ENCODE assay signal across 11 cellular contexts in genomic region chr15:83199288-83199687, GRCh38. TPM values are rescaled to one million over a fixed set of nuclear protein-coding genes. Genes with fewer than 3 reads are reported as not detected.
DNase-seq lines count a peak whose midpoint lies in the region; ATAC-seq and TF ChIP-seq lines count a peak whose summit lies in the region.
"Had no signal": no experiment of that assay in that cellular context is flagged by ENCODE, and none has a peak within 500 bp of the region (broad histone marks: within the 10 kb centered on the region; RNA-seq: fewer than 3 reads in every experiment).

No MANE protein-coding gene starts in this region.

- H3K4me1 Mint-ChIP-seq in activated naive CD4-positive, alpha-beta T cell treated with anti-CD3 and anti-CD28 coated beads, Interleukin-2, amount 10 ng/mL, durations not matched to agents 7 days and 5 days, result peaks cover 21% of the 10 kb centered on the region
- H3K4me1 Mint-ChIP-seq in stimulated activated memory B cell treated with anti-CD40 and anti-IgM and Interleukin-4, amounts not matched to agents 10 μg/mL and 1 μg/mL and 100 μg/mL, for 72 hours, result peaks cover 7% of the 10 kb centered on the region
- H3K4me1 Mint-ChIP-seq: memory B cell had no signal

- peaks cover 97% of the 10 kb centered on the region for H3K79me2 ChIP-seq in SK-N-SH (ENCODE audit: insufficient read depth)

- no peaks in the 10 kb centered on the region for H3K9me3 ChIP-seq in SK-N-SH
- H3K9me3 ChIP-seq: body of pancreas, tibial artery had no signal

- no peak overlapping the region for H3K4me2 ChIP-seq in SK-N-SH

- H3K4me3 Mint-ChIP-seq in activated naive CD4-positive, alpha-beta T cell treated with anti-CD3 and anti-CD28 coated beads, Interleukin-2, amount 10 ng/mL, durations not matched to agents 7 days and 5 days, result no peak overlapping the region
- H3K4me3 Mint-ChIP-seq in stimulated activated memory B cell treated with anti-CD40 and anti-IgM and Interleukin-4, amounts not matched to agents 10 μg/mL and 1 μg/mL and 100 μg/mL, for 72 hours, result no peak overlapping the region
- H3K4me3 Mint-ChIP-seq: memory B cell had no signal

- TF ChIP-seq EP300 in SK-N-SH (IDR thresholded peaks at IDR 0.05; ENCODE audit: borderline replicate concordance in 1 of 2, low read depth in 1 of 2, low read length in 1 of 2), result no peak

- no peaks in the 10 kb centered on the region for H3K27me3 ChIP-seq in SK-N-SH (ENCODE audit: insufficient read depth)
- H3K27me3 ChIP-seq: body of pancreas, tibial artery had no signal

- peaks cover 9% of the 10 kb centered on the region for H3F3A ChIP-seq in SK-N-SH (replicated peaks; ENCODE audit: insufficient read depth)

- WGBS in SK-N-SH (ENCODE audit: low lambda C conversion rate), result 86% methylated on average over 1 of the region's 1 CpG

- ATAC-seq in GM21723 (IDR thresholded peaks at IDR 0.05; ENCODE audit: unreplicated experiment) (peak; percentile 84), HG03378 (IDR thresholded peaks at IDR 0.05; ENCODE audit: unreplicated experiment) (peak; percentile 88)
- ATAC-seq in stimulated activated memory B cell treated with anti-CD40 and anti-IgM and Interleukin-4, amounts not matched to agents 10 μg/mL and 1 μg/mL and 100 μg/mL, for 72 hours, result peak; percentile 82
- ATAC-seq: body of pancreas had no signal

- no peak overlapping the region for H3K9ac ChIP-seq in SK-N-SH

- H4K20me1 ChIP-seq in SK-N-SH (ENCODE audit: insufficient read depth), result peaks cover 35% of the 10 kb centered on the region

- no peak overlapping the region for H2AFZ ChIP-seq in SK-N-SH (ENCODE audit: low read depth)

- H3K27ac ChIP-seq in SK-N-SH (ENCODE audit: low read depth in 2 of 2, low read length in 1 of 2), result no peak overlapping the region
- H3K27ac ChIP-seq: body of pancreas, tibial artery had no signal

- H3K4me1 ChIP-seq in SK-N-SH (ENCODE audit: control insufficient read depth in 1 of 2, insufficient read depth in 2 of 2, low read depth in 1 of 2, low read length in 1 of 2), result peaks cover 0 to 8% of the 10 kb centered on the region in 2 experiments; a peak in 3 of 4 replicates
- H3K4me1 ChIP-seq: body of pancreas had no signal

- no peak for TF ChIP-seq CTCF in SK-N-SH (IDR thresholded peaks at IDR 0.05)

- H3K9me2 ChIP-seq in SK-N-SH, result no peaks in the 10 kb centered on the region

- CTCF ChIA-PET in activated naive CD4-positive, alpha-beta T cell treated with anti-CD3 and anti-CD28 coated beads, Interleukin-2, amount 10 ng/mL, durations not matched to agents 7 days and 5 days (lab: Charles Lee), result no interaction called here
- CTCF ChIA-PET in SK-N-SH (lab: Yijun Ruan, JAX), result interaction anchor here (1.0 kb wide), 1 partner anchor 13 kb away, joined by 3 read pairs; no protein-coding TSS in a partner anchor

- TF ChIP-seq RAD21 in SK-N-SH (IDR thresholded peaks at IDR 0.05; ENCODE audit: low read length), result no peak

- peak; percentile 19 for DNase-seq in activated naive CD4-positive, alpha-beta T cell treated with anti-CD3 and anti-CD28 coated beads, Interleukin-2, amount 50 U/mL, for 16 hours
- no peak for DNase-seq in activated naive CD4-positive, alpha-beta T cell treated with anti-CD3 and anti-CD28 coated beads, Interleukin-2, amount 10 ng/mL, durations not matched to agents 7 days and 5 days
- no peak for DNase-seq in SK-N-SH
- DNase-seq in 8988T, result no peak
- no peak for DNase-seq in activated gamma-delta T cell treated with Interleukin-2 at 50 U/mL for 16 hours
- DNase-seq: body of pancreas, tibial artery had no signal

- peaks cover 2% of the 10 kb centered on the region for H3K36me3 Mint-ChIP-seq in activated naive CD4-positive, alpha-beta T cell treated with anti-CD3 and anti-CD28 coated beads, Interleukin-2, amount 10 ng/mL, durations not matched to agents 7 days and 5 days
- H3K36me3 Mint-ChIP-seq in stimulated activated memory B cell treated with anti-CD40 and anti-IgM and Interleukin-4, amounts not matched to agents 10 μg/mL and 1 μg/mL and 100 μg/mL, for 72 hours, result no peaks in the 10 kb centered on the region
- H3K36me3 Mint-ChIP-seq: memory B cell had no signal

- peaks cover 10% of the 10 kb centered on the region for H3K27me3 Mint-ChIP-seq in activated naive CD4-positive, alpha-beta T cell treated with anti-CD3 and anti-CD28 coated beads, Interleukin-2, amount 10 ng/mL, durations not matched to agents 7 days and 5 days
- H3K27me3 Mint-ChIP-seq in stimulated activated memory B cell treated with anti-CD40 and anti-IgM and Interleukin-4, amounts not matched to agents 10 μg/mL and 1 μg/mL and 100 μg/mL, for 72 hours, result peaks cover 12% of the 10 kb centered on the region

- H3K27ac Mint-ChIP-seq in activated naive CD4-positive, alpha-beta T cell treated with anti-CD3 and anti-CD28 coated beads, Interleukin-2, amount 10 ng/mL, durations not matched to agents 7 days and 5 days, result no peak overlapping the region
- peak overlapping the region; percentile 25 for H3K27ac Mint-ChIP-seq in stimulated activated memory B cell treated with anti-CD40 and anti-IgM and Interleukin-4, amounts not matched to agents 10 μg/mL and 1 μg/mL and 100 μg/mL, for 72 hours
- H3K27ac Mint-ChIP-seq: memory B cell had no signal

- no peaks in the 10 kb centered on the region for H3K36me3 ChIP-seq in SK-N-SH (replicated peaks in 1 of 2; ENCODE audit: control insufficient read depth in 1 of 2, insufficient read depth in 2 of 2, low read length in 1 of 2)
- H3K36me3 ChIP-seq: tibial artery had no signal

- no peaks in the 10 kb centered on the region for H3K9me3 Mint-ChIP-seq in activated naive CD4-positive, alpha-beta T cell treated with anti-CD3 and anti-CD28 coated beads, Interleukin-2, amount 10 ng/mL, durations not matched to agents 7 days and 5 days
- H3K9me3 Mint-ChIP-seq in stimulated activated memory B cell treated with anti-CD40 and anti-IgM and Interleukin-4, amounts not matched to agents 10 μg/mL and 1 μg/mL and 100 μg/mL, for 72 hours, result no peaks in the 10 kb centered on the region
- H3K9me3 Mint-ChIP-seq: memory B cell had no signal

- POLR2A ChIA-PET in SK-N-SH (lab: Yijun Ruan, JAX), result no interaction called here

- H3K4me3 ChIP-seq in SK-N-SH (ENCODE audit: low read depth in 2 of 2, low read length in 1 of 2), result no peak overlapping the region
- H3K4me3 ChIP-seq: body of pancreas, tibial artery had no signal

TF ChIP-seq in SK-N-SH, 30 proteins besides CTCF, POLR2A, EP300 and RAD21:
- TF ChIP-seq MEF2A (IDR thresholded peaks at IDR 0.05; ENCODE audit: borderline replicate concordance, low read depth) (no peak), RFX5 (IDR thresholded peaks at IDR 0.05; ENCODE audit: low read length) (no peak), TEAD4 (IDR thresholded peaks at IDR 0.05; ENCODE audit: borderline replicate concordance, insufficient read depth) (no peak), RCOR1 (IDR thresholded peaks at IDR 0.05; ENCODE audit: low read length) (no peak), NRF1 (IDR thresholded peaks at IDR 0.05; ENCODE audit: low read depth, low read length) (no peak), ZBTB33 (IDR thresholded peaks at IDR 0.05; ENCODE audit: borderline replicate concordance, low read depth) (no peak), SIN3A (IDR thresholded peaks at IDR 0.05; ENCODE audit: borderline replicate concordance, low read depth, low read length) (no peak), NFIC (IDR thresholded peaks at IDR 0.05; ENCODE audit: borderline replicate concordance) (no peak), POLR2AphosphoS5 (IDR thresholded peaks at IDR 0.05; ENCODE audit: low read depth, low read length) (no peak), MAX (IDR thresholded peaks at IDR 0.05; ENCODE audit: low read depth) (no peak)

RNA-seq across cellular contexts. Expression of gene HDGFL3, which starts 8.3 kb away (rescaled TPM):
- 8.0 and 9.2 TPM in 2 replicates for polyA plus RNA-seq in SK-N-SH (2012; rRNA removed)
- polyA plus RNA-seq in SK-N-SH (2012; cell fraction: cytosol; rRNA removed), result 13.6 and 29.0 TPM in 2 replicates
- 2.6 and 4.8 TPM in 2 replicates for polyA plus RNA-seq in SK-N-SH (2012; cell fraction: nucleus; rRNA removed)
